In the genomic region with DNA sequence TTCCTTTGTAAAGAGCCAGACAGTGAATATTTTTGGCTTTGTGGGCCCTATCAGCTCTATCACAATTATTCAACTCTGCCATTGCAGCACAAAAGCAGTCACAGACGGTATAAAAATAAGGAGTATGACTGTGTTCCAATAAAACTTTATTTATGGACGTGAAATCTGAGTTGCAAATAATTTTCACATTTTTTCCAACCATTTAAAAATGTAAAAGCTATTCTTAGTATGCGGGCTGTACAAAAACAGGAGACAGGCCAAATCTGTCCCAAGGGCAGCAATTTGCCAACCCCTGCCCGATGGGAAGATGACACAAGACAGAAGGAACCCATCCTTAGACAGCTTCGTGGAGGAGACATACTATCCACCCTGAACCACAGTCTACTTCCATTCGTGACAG, we compare ENCODE assay signal across 18 cellular contexts. TPM values are rescaled to one million over a fixed set of nuclear protein-coding genes. Genes with fewer than 3 reads are reported as not detected.
DNase-seq lines count a peak whose midpoint lies in the region; ATAC-seq and TF ChIP-seq lines count a peak whose summit lies in the region.
"Had no signal": no experiment of that assay in that cellular context is flagged by ENCODE, and none has a peak within 500 bp of the region (broad histone marks: within the 10 kb centered on the region; RNA-seq: fewer than 3 reads in every experiment).

No MANE protein-coding gene starts in this region.

- WGBS in thyroid gland, 2 donors, result 92% methylated on average over 6 of the region's 6 CpGs

- no peak overlapping the region for H3K4me3 Mint-ChIP-seq in stimulated activated naive CD8-positive, alpha-beta T cell treated with anti-CD3 and anti-CD28 coated beads, Interleukin-15, Interleukin-2, amounts not matched to agents 100 ng/mL and 50 ng/mL, for 24 hours
- no peak overlapping the region for H3K4me3 Mint-ChIP-seq in T-helper 17 cell
- H3K4me3 Mint-ChIP-seq in natural killer cell, result peak overlapping the region; percentile 35
- H3K4me3 Mint-ChIP-seq: H9 had no signal

- no peak for TF ChIP-seq POLR2A in thyroid gland (IDR thresholded peaks at IDR 0.05)

- H3K27me3 Mint-ChIP-seq in stimulated activated naive CD8-positive, alpha-beta T cell treated with anti-CD3 and anti-CD28 coated beads, Interleukin-15, Interleukin-2, amounts not matched to agents 100 ng/mL and 50 ng/mL, for 24 hours, result no peaks in the 10 kb centered on the region
- H3K27me3 Mint-ChIP-seq in T-helper 17 cell, result no peaks in the 10 kb centered on the region
- H3K27me3 Mint-ChIP-seq in natural killer cell (ENCODE audit: low read depth in 2 of 2), result no peaks in the 10 kb centered on the region

- no peaks in the 10 kb centered on the region for H3K27me3 ChIP-seq in thyroid gland
- H3K27me3 ChIP-seq: Peyer's patch had no signal

- peaks cover 28 to 36% of the 10 kb centered on the region in 2 donors for H3K4me1 ChIP-seq in thyroid gland

- no peaks in the 10 kb centered on the region for H3K36me3 ChIP-seq in thyroid gland
- H3K36me3 ChIP-seq: Peyer's patch had no signal

- peaks cover 4% of the 10 kb centered on the region for H3K9me3 Mint-ChIP-seq in stimulated activated naive CD8-positive, alpha-beta T cell treated with anti-CD3 and anti-CD28 coated beads, Interleukin-15, Interleukin-2, amounts not matched to agents 100 ng/mL and 50 ng/mL, for 24 hours
- no peaks in the 10 kb centered on the region for H3K9me3 Mint-ChIP-seq in natural killer cell
- H3K9me3 Mint-ChIP-seq: H9 had no signal

- no peak overlapping the region for H3K27ac ChIP-seq in thyroid gland
- H3K27ac ChIP-seq: HL-60, Peyer's patch had no signal

- peak overlapping the region; percentile 46 for H3K27ac Mint-ChIP-seq in stimulated activated naive CD8-positive, alpha-beta T cell treated with anti-CD3 and anti-CD28 coated beads, Interleukin-15, Interleukin-2, amounts not matched to agents 100 ng/mL and 50 ng/mL, for 24 hours
- peak overlapping the region; percentile 49 for H3K27ac Mint-ChIP-seq in T-helper 17 cell
- peak overlapping the region; percentile 64 to 93 for H3K27ac Mint-ChIP-seq in natural killer cell

- no peak overlapping the region for H3K4me3 ChIP-seq in thyroid gland (replicated peaks in 1 of 3)
- H3K4me3 ChIP-seq: Peyer's patch had no signal

- ATAC-seq in stimulated activated naive CD8-positive, alpha-beta T cell treated with anti-CD3 and anti-CD28 coated beads, Interleukin-15, Interleukin-2, amounts not matched to agents 100 U/mL and 50 U/mL, for 24 hours, result no peak
- ATAC-seq in T-helper 17 cell (no peak), natural killer cell (no peak), GM21529 (IDR thresholded peaks at IDR 0.05; ENCODE audit: unreplicated experiment) (no peak)

- H3K4me1 Mint-ChIP-seq in stimulated activated naive CD8-positive, alpha-beta T cell treated with anti-CD3 and anti-CD28 coated beads, Interleukin-15, Interleukin-2, amounts not matched to agents 100 ng/mL and 50 ng/mL, for 24 hours (ENCODE audit: low read depth), result peaks cover 63% of the 10 kb centered on the region
- peaks cover 50% of the 10 kb centered on the region for H3K4me1 Mint-ChIP-seq in T-helper 17 cell
- peaks cover 85 to 88% of the 10 kb centered on the region in 2 donors for H3K4me1 Mint-ChIP-seq in natural killer cell

- peaks cover 23% of the 10 kb centered on the region for H3K36me3 Mint-ChIP-seq in stimulated activated naive CD8-positive, alpha-beta T cell treated with anti-CD3 and anti-CD28 coated beads, Interleukin-15, Interleukin-2, amounts not matched to agents 100 ng/mL and 50 ng/mL, for 24 hours (ENCODE audit: low read depth)
- H3K36me3 Mint-ChIP-seq in T-helper 17 cell (ENCODE audit: low read depth), result peaks cover 3% of the 10 kb centered on the region
- no peaks in the 10 kb centered on the region for H3K36me3 Mint-ChIP-seq in natural killer cell

- H3K9me3 ChIP-seq in T-helper 17 cell (ENCODE audit: control insufficient read depth, low read length, poor library complexity, severe bottlenecking) (no peaks in the 10 kb centered on the region), thyroid gland (no peaks in the 10 kb centered on the region)
- H3K9me3 ChIP-seq: Peyer's patch had no signal

- DNase-seq in stimulated activated naive CD8-positive, alpha-beta T cell treated with anti-CD3 and anti-CD28 coated beads, Interleukin-15, Interleukin-2, amounts not matched to agents 100 U/mL and 50 U/mL, for 24 hours, result no peak
- DNase-seq in T-helper 17 cell, result no peak
- DNase-seq in natural killer cell, result no peak
- DNase-seq in T-helper 9 cell, result no peak
- no peak for DNase-seq in NOMO-1 (lab: John Stamatoyannopoulos, UW; ENCODE audit: unreplicated experiment in 2 of 2)
- no peak for DNase-seq in thyroid gland
- DNase-seq: 8988T, COR-L47, H9, NCI-H1417 treated with DMSO at 0.1 percent for 48 hours, NCI-H2029, NCI-H2171 treated with DMSO at 0.1 percent for 48 hours, NCI-H510A, NCI-H774, Peyer's patch had no signal

- TF ChIP-seq CTCF in natural killer cell (IDR thresholded peaks at IDR 0.05), result no peak
- no peak for TF ChIP-seq CTCF in thyroid gland (IDR thresholded peaks at IDR 0.05)

- intact Hi-C loops in natural killer cell (cut with micrococcal nuclease), result no loop called here
- intact Hi-C loops in thyroid gland (cut with DNase I), result no loop called here

RNA-seq across cellular contexts. Expression of a gene that starts 23.3 kb away (rescaled TPM):
- total RNA-seq in T-helper 17 cell, result 10 to 100 TPM; 12.4 to 13.4 TPM
- 10 to 100 TPM; 82.5 to 89.7 (median 87.6) TPM for total RNA-seq in natural killer cell
- 10 to 100 TPM; 12.7 to 19.2 (median 14.7) TPM for total RNA-seq in thyroid gland

Comparison
In these comparisons a context has a peak if more than half of its experiments do, and no peak if none do; other contexts are left out.
1. RNA of a gene that starts 23.3 kb away (total RNA-seq): 82.5 to 89.7 TPM in natural killer cell; 12.7 to 19.2 TPM in thyroid gland and 12.4 to 13.4 TPM in T-helper 17 cell; every median in the first group is over 4 times any median in the second.
2. Peak in every context shown above with its lines, with median percentiles within 50 percentile points of each other: H3K27ac Mint-ChIP-seq.